8 cellular contexts compared by ENCODE assay signal in genomic region chr2:15939854-15940660, GRCh38. TPM values are rescaled to one million over a fixed set of nuclear protein-coding genes. Genes with fewer than 3 reads are reported as not detected.
DNase-seq lines count a peak whose midpoint lies in the region; ATAC-seq, FAIRE-seq and TF ChIP-seq lines count a peak whose summit lies in the region.

MYCN (plus strand) TSS chr2:15940550; CDS start chr2:15942065, 1,515 bp downstream.

- H3K4me1 ChIP-seq in A549 (peaks cover 24% of the 10 kb centered on the region), colonic mucosa (peaks cover 6% of the 10 kb centered on the region)

- peak; percentile 88 to 95 for TF ChIP-seq RAD21 in A549 (conservative IDR thresholded peaks at IDR 0.05 in 1 of 2, IDR thresholded peaks at IDR 0.05 in 1 of 2)

- peak; percentile 46 to 61 for ATAC-seq in A549
- peak; percentile 17 for ATAC-seq in GM18868 (IDR thresholded peaks at IDR 0.05; ENCODE audit: unreplicated experiment)
- ATAC-seq in T-helper 17 cell, result no peak
- peak; percentile 66 for ATAC-seq in left colon

- TF ChIP-seq POLR2A in A549 (IDR thresholded peaks at IDR 0.05; ENCODE audit: low read length), result no peak

- H3K27me3 ChIP-seq in colonic mucosa, result peaks cover 17% of the 10 kb centered on the region

- H3K4me2 ChIP-seq in A549, result peak within 1 kb of the TSS; percentile 89

- H3K36me3 ChIP-seq in colonic mucosa, result no peaks in the 10 kb centered on the region

- WGBS in A549 (ENCODE audit: missing lambda C conversion rate), result 4% methylated on average over 34 of the region's 47 CpGs

- CTCF ChIA-PET in A549 (lab: Yijun Ruan, JAX), result interaction anchor here (0.6 to 2.8 kb wide), 53 partner anchors 8 to 1769 kb away, joined by 3 to 40 read pairs (median 3); no protein-coding TSS in a partner anchor

- no peak within 1 kb of the TSS for H3K27ac Mint-ChIP-seq in T-helper 17 cell

- TF ChIP-seq EP300 in A549 (IDR thresholded peaks at IDR 0.05), result no peak

- intact Hi-C loops in colonic mucosa (cut with DNase I) (loop anchor here (2.0 to 10.0 kb wide), 5 partner anchors 279 to 567 kb away; no protein-coding TSS in a partner anchor), left colon (cut with DNase I, micrococcal nuclease) (loop anchor here in 1 of 2 donors (5.0 to 10.0 kb wide), 2 partner anchors 342 to 575 kb away; no protein-coding TSS in a partner anchor)

- H3K9me3 ChIP-seq in A549 (no peaks in the 10 kb centered on the region), T-helper 17 cell (ENCODE audit: control insufficient read depth, low read length, poor library complexity, severe bottlenecking) (no peaks in the 10 kb centered on the region), colonic mucosa (no peaks in the 10 kb centered on the region)

- H3K27ac ChIP-seq in A549 (no peak within 1 kb of the TSS), colonic mucosa (no peak within 1 kb of the TSS)

- peaks cover 17% of the 10 kb centered on the region for H3K4me1 Mint-ChIP-seq in T-helper 17 cell

- DNase-seq in A549 (ENCODE audit: low read depth in 1 of 2, low spot score in 1 of 2) (peak; percentile 44 to 72), M059J (ENCODE audit: low read depth) (peak; percentile 28), T-helper 17 cell (no peak), colonic mucosa (peak; percentile 80), left colon (peak; percentile 61 to 67), SIG-M5 (lab: John Stamatoyannopoulos, UW) (no peak)
- DNase-seq in stimulated activated CD4-positive, alpha-beta T cell treated with anti-CD3 and anti-CD28 coated beads, Interleukin-12 subunit alpha, Interleukin-12 subunit beta, amount 100 ng/mL, for 4 hours, result peak; percentile 9

- peak; percentile 88 for TF ChIP-seq CTCF in A549 (IDR thresholded peaks at IDR 0.05)
- TF ChIP-seq CTCF in colonic mucosa (IDR thresholded peaks at IDR 0.05), result peak; percentile 74

- peak within 1 kb of the TSS; percentile 40 to 49 for H3K9ac ChIP-seq in colonic mucosa (ENCODE audit: low read depth in 2 of 2, low read length in 2 of 2)

- H3K27me3 Mint-ChIP-seq in T-helper 17 cell, result peaks cover 71% of the 10 kb centered on the region

- FAIRE-seq in A549 (lab: Jason Lieb, UNC), result no peak

- peak within 1 kb of the TSS; percentile 37 for H3K4me3 ChIP-seq in A549
- H3K4me3 ChIP-seq in colonic mucosa, result peak within 1 kb of the TSS; percentile 51

- peak within 1 kb of the TSS; percentile 78 for H3K4me3 Mint-ChIP-seq in T-helper 17 cell

- POLR2A ChIA-PET in A549 (lab: Yijun Ruan, JAX), result no interaction called here

- peaks cover 4% of the 10 kb centered on the region for H3K36me3 Mint-ChIP-seq in T-helper 17 cell (ENCODE audit: low read depth)

TF ChIP-seq in A549, 52 proteins besides CTCF, POLR2A, EP300 and RAD21 (continues in another document):
- TF ChIP-seq TFCP2L1 (CRISPR knock-in tag; IDR thresholded peaks at IDR 0.05), result no peak
- no peak for TF ChIP-seq RFX5 (IDR thresholded peaks at IDR 0.05)
- 0 out of 4 replicates have a peak, but pooled peaks of 1 of the 2 experiments have one; percentile 12 for TF ChIP-seq CEBPB (IDR thresholded peaks at IDR 0.05)
- no peak for TF ChIP-seq CHD4 (IDR thresholded peaks at IDR 0.05; ENCODE audit: borderline replicate concordance)
- TF ChIP-seq, protein P1, sequence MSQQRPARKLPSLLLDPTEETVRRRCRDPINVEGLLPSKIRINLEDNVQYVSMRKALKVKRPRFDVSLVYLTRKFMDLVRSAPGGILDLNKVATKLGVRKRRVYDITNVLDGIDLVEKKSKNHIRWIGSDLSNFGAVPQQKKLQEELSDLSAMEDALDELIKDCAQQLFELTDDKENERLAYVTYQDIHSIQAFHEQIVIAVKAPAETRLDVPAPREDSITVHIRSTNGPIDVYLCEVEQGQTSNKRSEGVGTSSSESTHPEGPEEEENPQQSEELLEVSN (IDR thresholded peaks at IDR 0.05; ENCODE audit: borderline replicate concordance, low read depth), result peak; percentile 67
- no peak for TF ChIP-seq PHF8 (IDR thresholded peaks at IDR 0.05; ENCODE audit: borderline replicate concordance, low read depth)
- peak; percentile 68; the same call in 1 of the 2 replicates for TF ChIP-seq MAX (IDR thresholded peaks at IDR 0.05)
- TF ChIP-seq BHLHE40 (IDR thresholded peaks at IDR 0.05; ENCODE audit: low read depth, low read length), result no peak
- TF ChIP-seq HOXB13 (CRISPR knock-in tag; IDR thresholded peaks at IDR 0.05; ENCODE audit: low read depth), result no peak
- peak; percentile 95 for TF ChIP-seq SMC3 (IDR thresholded peaks at IDR 0.05)
- no peak for TF ChIP-seq NR3C1 (IDR thresholded peaks at IDR 0.05)
- no peak for TF ChIP-seq NPAS2 (CRISPR knock-in tag; IDR thresholded peaks at IDR 0.05; ENCODE audit: borderline replicate concordance)
- no peak for TF ChIP-seq ZNF302 (CRISPR knock-in tag; IDR thresholded peaks at IDR 0.05)
- TF ChIP-seq REST (IDR thresholded peaks at IDR 0.05), result no peak
- TF ChIP-seq HEYL (CRISPR knock-in tag; IDR thresholded peaks at IDR 0.05), result no peak
- TF ChIP-seq JUNB (IDR thresholded peaks at IDR 0.05), result no peak
- TF ChIP-seq RARB (CRISPR knock-in tag; IDR thresholded peaks at IDR 0.05), result no peak
- TF ChIP-seq BCL3 (IDR thresholded peaks at IDR 0.05), result no peak
- no peak for TF ChIP-seq HDAC2 (IDR thresholded peaks at IDR 0.05)
- TF ChIP-seq CBX2 (IDR thresholded peaks at IDR 0.05; ENCODE audit: borderline replicate concordance, low read depth), result no peak
- TF ChIP-seq TP53 (CRISPR knock-in tag; IDR thresholded peaks at IDR 0.05), result no peak
- no peak for TF ChIP-seq HOXB5 (CRISPR knock-in tag; IDR thresholded peaks at IDR 0.05)
- TF ChIP-seq CHD2 (IDR thresholded peaks at IDR 0.05; ENCODE audit: low read length, partially characterized antibody), result no peak
- peak; percentile 65; the same call in 1 of the 2 replicates for TF ChIP-seq RNF2 (IDR thresholded peaks at IDR 0.05; ENCODE audit: borderline replicate concordance, low read depth)
- TF ChIP-seq ELK1 (IDR thresholded peaks at IDR 0.05; ENCODE audit: low read depth, low read length), result no peak
- no peak for TF ChIP-seq ZFP36 (IDR thresholded peaks at IDR 0.05; ENCODE audit: borderline replicate concordance, partially characterized antibody)
- TF ChIP-seq SREBF2 (IDR thresholded peaks at IDR 0.05), result no peak

RNA-seq across cellular contexts. Expression of gene MYCN, which starts in this region (rescaled TPM):
- polyA plus RNA-seq in A549 (2011; rRNA removed), result not detected in 2 replicates
- not detected in 2 replicates for polyA plus RNA-seq in A549 (2012; cell fraction: cytosol; rRNA removed)
- 0.02 TPM in 1 of 2 replicates, not detected in the other for polyA plus RNA-seq in A549 (2012; cell fraction: nucleus; rRNA removed)
- not detected in 3 replicates for polyA plus RNA-seq in A549 (2017; fragmentation: RNase III; extraction: RNeasy Plus Mini Kit Qiagen cat#74134 plus additional on column Dnase treatment)
- not detected in 2 replicates for polyA minus RNA-seq in A549 (2011; rRNA and poly(A)+ RNA removed)
- total RNA-seq in M059J (2014; rRNA removed; shearing (Covaris generic)), result not detected in 2 replicates
- total RNA-seq in T-helper 17 cell, result under 1 TPM in 1 of 2 donors, not detected in 1; 0.37 TPM
- total RNA-seq in colonic mucosa, result 1 to 10 TPM; 1.5 to 1.7 TPM
- total RNA-seq in left colon, result 1 to 10 TPM in 1 of 2 donors, under 1 TPM in 1; 0.76 to 2.3 TPM

Comparison
In these comparisons a context has a peak if more than half of its experiments do, and no peak if none do; other contexts are left out.
1. Peak in DNase-seq, ATAC-seq, H3K4me3 ChIP-seq and H3K4me2 ChIP-seq in A549; RNA of the gene not detected or under 1 TPM.
2. Peak in DNase-seq in M059J; RNA of the gene not detected or under 1 TPM.
3. DNase-seq: peak in colonic mucosa (single experiment), left colon (2 of 2) and stimulated activated CD4-positive, alpha-beta T cell treated with anti-CD3 and anti-CD28 coated beads, Interleukin-12 subunit alpha, Interleukin-12 subunit beta, amount 100 ng/mL, for 4 hours (single experiment); none in T-helper 17 cell (0 of 3) and SIG-M5 (single experiment).